ENCODE assay signal across 8 cellular contexts in genomic region chr3:120597445-120598049, GRCh38. TPM values are rescaled to one million over a fixed set of nuclear protein-coding genes. Genes with fewer than 3 reads are reported as not detected.
DNase-seq lines count a peak whose midpoint lies in the region; ATAC-seq, FAIRE-seq and TF ChIP-seq lines count a peak whose summit lies in the region.

No MANE protein-coding gene starts in this region.

- dilution Hi-C loops in IMR-90 (cut with HindIII; ENCODE audit: low sequenced_read_pairs, unreplicated experiment), result no loop called here

- H3K79me1 ChIP-seq in IMR-90 (ENCODE audit: low read depth in 1 of 2, low read length in 2 of 2), result peaks cover 14 to 31% of the 10 kb centered on the region in 2 experiments

- H2AK9ac ChIP-seq in IMR-90 (replicated peaks; ENCODE audit: low read depth, low read length, poor library complexity), result no peak overlapping the region

- H3K9me1 ChIP-seq in IMR-90 (ENCODE audit: insufficient read depth, low read length), result peaks cover 3% of the 10 kb centered on the region; the same call in 1 of the 2 replicates

- DNase-seq in D721Med (ENCODE audit: insufficient read length, low spot score), result no peak
- DNase-seq in IMR-90, result no peak
- no peak for DNase-seq in fibroblast of villous mesenchyme (ENCODE audit: low read depth)
- DNase-seq in upper lobe of left lung, result no peak
- no peak for DNase-seq in stimulated activated CD4-positive, alpha-beta T cell treated with anti-CD3 and anti-CD28 coated beads, Interleukin-2, amount 100 ng/mL, for 24 hours
- DNase-seq in frontal cortex (ENCODE audit: low spot score in 2 of 2), result no peak
- no peak for DNase-seq in DMS 273 (lab: John Stamatoyannopoulos, UW; ENCODE audit: unreplicated experiment)

- H3K36me3 ChIP-seq in IMR-90 (ENCODE audit: control insufficient read depth, insufficient read depth, low read length) (peaks cover 13% of the 10 kb centered on the region), upper lobe of left lung (peaks cover 9 to 37% (median 21%) of the 10 kb centered on the region in 4 donors)

- CTCF ChIA-PET in IMR-90 (lab: Yijun Ruan, JAX), result interaction anchor here (0.6 to 1.1 kb wide), 3 partner anchors 36 to 273 kb away, joined by 3 to 5 read pairs (median 3); no protein-coding TSS in a partner anchor

- H3K9me3 ChIP-seq in IMR-90 (ENCODE audit: control insufficient read depth, insufficient read depth, low read length), result no peaks in the 10 kb centered on the region
- no peaks in the 10 kb centered on the region for H3K9me3 ChIP-seq in upper lobe of left lung

- peak overlapping the region; percentile 77 for H3K4me2 ChIP-seq in IMR-90 (ENCODE audit: low read depth, low read length)

- no peak overlapping the region for H3K56ac ChIP-seq in IMR-90 (ENCODE audit: extremely low read depth, insufficient read depth, low read length)

- in situ Hi-C loops in IMR-90 (cut with MboI; ENCODE audit: low sequenced_read_pairs), result loop anchor here (10.0 kb wide), 1 partner anchor 197 kb away; no protein-coding TSS in a partner anchor

- H4K91ac ChIP-seq in IMR-90 (ENCODE audit: insufficient read depth, low read depth, low read length), result no peak overlapping the region

- intact Hi-C loops in IMR-90 (cut with micrococcal nuclease), result loop anchor here (2.0 to 10.0 kb wide), 3 partner anchors 90 to 197 kb away; partner anchors contain the start of genes GTF2E1 and RABL3

- peaks cover 3% of the 10 kb centered on the region; the same call in 1 of the 2 replicates for H4K20me1 ChIP-seq in IMR-90 (ENCODE audit: insufficient read depth, low read length)

- TSS peak; percentile 57 for BruUV-seq in IMR-90 (replicated peaks; lab: Mats Ljungman, UMichigan)

- H3K9ac ChIP-seq in IMR-90 (ENCODE audit: low read depth, low read length), result no peak overlapping the region

- no peak for TF ChIP-seq EP300 in upper lobe of left lung (IDR thresholded peaks at IDR 0.05)

- no peak overlapping the region for H4K5ac ChIP-seq in IMR-90 (ENCODE audit: low read depth, low read length)

- no peak overlapping the region for H2BK5ac ChIP-seq in IMR-90 (ENCODE audit: low read depth, low read length, poor library complexity, severe bottlenecking)

- no peak overlapping the region for H2BK15ac ChIP-seq in IMR-90 (ENCODE audit: low read depth, low read length)

- TF ChIP-seq RAD21 in IMR-90 (IDR thresholded peaks at IDR 0.05; ENCODE audit: low read length), result no peak

- no peak overlapping the region for H2AK5ac ChIP-seq in IMR-90 (ENCODE audit: low read depth, low read length)

- POLR2A ChIA-PET in IMR-90 (lab: Charles Lee; ENCODE audit: unreplicated experiment), result no interaction called here

- no peak for TF ChIP-seq POLR2A in IMR-90 (IDR thresholded peaks at IDR 0.05; ENCODE audit: low read depth, low read length)
- no peak for TF ChIP-seq POLR2A in upper lobe of left lung (IDR thresholded peaks at IDR 0.05)

- H2BK120ac ChIP-seq in IMR-90 (ENCODE audit: low read depth, low read length), result no peak overlapping the region

- TF ChIP-seq CTCF in D721Med (IDR thresholded peaks at IDR 0.05; ENCODE audit: insufficient read depth, missing control alignments) (no peak), IMR-90 (conservative IDR thresholded peaks at IDR 0.05; ENCODE audit: low read depth, low read length) (no peak), fibroblast of villous mesenchyme (IDR thresholded peaks at IDR 0.05; ENCODE audit: insufficient read depth, low read depth, low read length) (no peak), upper lobe of left lung (IDR thresholded peaks at IDR 0.05) (no peak)

- no peak overlapping the region for H2BK20ac ChIP-seq in IMR-90 (ENCODE audit: low read depth, low read length)

- H3K4me1 ChIP-seq in IMR-90 (ENCODE audit: control insufficient read depth, insufficient read depth, low read length) (no peaks in the 10 kb centered on the region), upper lobe of left lung (peaks cover 29 to 30% (median 30%) of the 10 kb centered on the region in 4 donors)

- H2AFZ ChIP-seq in IMR-90 (replicated peaks; ENCODE audit: low read length, poor library complexity), result no peak overlapping the region

- H3K4ac ChIP-seq in IMR-90 (ENCODE audit: low read depth, low read length), result no peak overlapping the region

- 40% methylated on average over 1 of the region's 1 CpG; no CpG with 5 or more reads in 1 of the 2 experiments for WGBS in IMR-90 (ENCODE audit: extremely low coverage in 2 of 2, insufficient read length in 1 of 2), 2 experiments
- 30 to 39% methylated on average over 1 of the region's 1 CpG for WGBS in upper lobe of left lung, 2 donors

- H3K27me3 ChIP-seq in IMR-90 (ENCODE audit: control insufficient read depth, insufficient read depth, low read length) (no peaks in the 10 kb centered on the region), upper lobe of left lung (no peaks in the 10 kb centered on the region)

- no peak overlapping the region; a peak in 1 of 4 replicates for H4K8ac ChIP-seq in IMR-90 (ENCODE audit: low read depth in 2 of 2, low read length in 2 of 2)

- ATAC-seq in GM21360 (IDR thresholded peaks at IDR 0.05; ENCODE audit: unreplicated experiment), result peak; percentile 36
- ATAC-seq in IMR-90 (ENCODE audit: low read depth), result no peak
- no peak for ATAC-seq in upper lobe of left lung (ENCODE audit: low FRiP score in 2 of 2)

- peak; percentile 35 for FAIRE-seq in D721Med (lab: Jason Lieb, UNC)
- no peak for FAIRE-seq in frontal cortex (lab: Jason Lieb, UNC)

- H3K4me3 ChIP-seq in IMR-90 (ENCODE audit: insufficient read depth, low read depth, low read length) (no peak overlapping the region; the same call in 1 of the 2 replicates), fibroblast of villous mesenchyme (ENCODE audit: low read depth, low read length) (peak overlapping the region; percentile 92), upper lobe of left lung (peak overlapping the region in 3 of 4 donors; percentile 71 to 90 (median 74))

- peak overlapping the region; percentile 43; the same call in 1 of the 2 replicates for H3K23ac ChIP-seq in IMR-90 (ENCODE audit: low read depth, low read length)

- H3K18ac ChIP-seq in IMR-90 (ENCODE audit: low read depth, low read length), result no peak overlapping the region

- H3K27ac ChIP-seq in IMR-90 (ENCODE audit: insufficient read depth, low read length), result no peak overlapping the region
- peak overlapping the region in 1 of 4 donors; percentile 95 for H3K27ac ChIP-seq in upper lobe of left lung

- no peak overlapping the region for H3K14ac ChIP-seq in IMR-90 (replicated peaks; ENCODE audit: low read depth, low read length)

TF ChIP-seq in IMR-90, 13 proteins besides CTCF, POLR2A, EP300 and RAD21:
- TF ChIP-seq USF2 (IDR thresholded peaks at IDR 0.05; ENCODE audit: low read depth, low read length) (no peak), FOS (IDR thresholded peaks at IDR 0.05; ENCODE audit: low read depth, low read length) (no peak), NFE2L2 (IDR thresholded peaks at IDR 0.05; ENCODE audit: low read depth, low read length) (no peak), CEBPB (IDR thresholded peaks at IDR 0.05; ENCODE audit: low read depth, low read length) (no peak), RCOR1 (IDR thresholded peaks at IDR 0.05; ENCODE audit: insufficient replicate concordance, low read length) (no peak), RFX5 (IDR thresholded peaks at IDR 0.05; ENCODE audit: low read depth, low read length) (no peak), SMC3 (IDR thresholded peaks at IDR 0.05; ENCODE audit: low read depth, low read length) (no peak), BHLHE40 (IDR thresholded peaks at IDR 0.05; ENCODE audit: low read depth, low read length) (no peak)
TF ChIP-seq in IMR-90: peak in this region for 0.

RNA-seq across cellular contexts. Expression of gene NDUFB4, which starts 1.4 kb away (rescaled TPM):
- 53.9 and 62.8 TPM in 2 replicates for total RNA-seq in IMR-90 (2012; rRNA removed)
- 278 and 310 TPM in 2 replicates for polyA plus RNA-seq in IMR-90 (2012; rRNA removed)
- 48.8 and 115 TPM in 2 replicates for polyA plus RNA-seq in IMR-90 (2012; cell fraction: cytosol; rRNA removed)
- polyA plus RNA-seq in IMR-90 (2012; cell fraction: nucleus; rRNA removed; ENCODE audit: low replicate concordance), result 31.2 and 86.3 TPM in 2 replicates
- 41.0 and 45.4 TPM in 2 replicates for total RNA-seq in fibroblast of villous mesenchyme
- 100 to 1,000 TPM in 1 of 6 donors, 10 to 100 TPM in 5; 29.2 to 105 (median 79.4) TPM for total RNA-seq in upper lobe of left lung
- total RNA-seq in frontal cortex, result 30.2 TPM
